In genomic region chr7:4951903-4952636, GRCh38 we compare ENCODE assay signal across 1 cellular context.
TF ChIP-seq lines count a peak whose summit lies in the region.

No MANE protein-coding gene starts in this region.

TF ChIP-seq in GM12878, 131 proteins besides CTCF, POLR2A, EP300 and RAD21 (continued from another document):
- TF ChIP-seq REST (IDR thresholded peaks at IDR 0.05; ENCODE audit: low read depth, low read length) (peak; percentile 94), CHD4 (IDR thresholded peaks at IDR 0.05) (no peak), RCOR1 (conservative IDR thresholded peaks at IDR 0.05; ENCODE audit: low read depth, low read length) (0 out of 2 replicates have a peak, but pooled peaks have one; percentile 50), IRF4 (IDR thresholded peaks at IDR 0.05; ENCODE audit: low read depth, low read length) (peak; percentile 71), NFIC (IDR thresholded peaks at IDR 0.05; ENCODE audit: low read depth, low read length) (no peak), DPF2 (IDR thresholded peaks at IDR 0.05) (peak; percentile 70), SIN3A (IDR thresholded peaks at IDR 0.05; ENCODE audit: low read depth, low read length) (no peak)
